Comparison of ENCODE assay signal across 25 cellular contexts in genomic region chrX:20173856-20174255, GRCh38. TPM values are rescaled to one million over a fixed set of nuclear protein-coding genes. Genes with fewer than 3 reads are reported as not detected.
"Had no signal": no experiment of that assay in that cellular context is flagged by ENCODE, and none has a peak within 500 bp of the region (broad histone marks: within the 10 kb centered on the region; RNA-seq: fewer than 3 reads in every experiment).

No MANE protein-coding gene starts in this region.

- DNase-seq: hypothalamus; immature natural killer cell; kidney; left colon; left lung; mesendoderm; naive B cell; natural killer cell; ovary; retina; right cardiac atrium; sigmoid colon; small intestine; spleen; stimulated activated CD4-positive, alpha-beta T cell treated with anti-CD3 and anti-CD28 coated beads, Interleukin-4, amount 100 ng/mL, for 24 hours; stimulated activated naive CD4-positive, alpha-beta T cell; tibial artery; trophoblast cell; upper lobe of right lung had no signal

- H3K27ac ChIP-seq: left lung, ovary, prostate gland, sigmoid colon, spleen, suprapubic skin, thoracic aorta, tibial artery, upper lobe of right lung had no signal

- H3K9me3 ChIP-seq: left lung, ovary, prostate gland, sigmoid colon, spleen, suprapubic skin, thoracic aorta, tibial artery, upper lobe of right lung had no signal

- H3K4me1 ChIP-seq: left lung, prostate gland, sigmoid colon, spleen, suprapubic skin, tibial artery, upper lobe of right lung had no signal

- FAIRE-seq: kidney, small intestine, urothelium cell line had no signal

- ATAC-seq: left colon; left lung; natural killer cell; right cardiac atrium; stimulated activated effector memory CD8-positive, alpha-beta T cell treated with anti-CD3 and anti-CD28 coated beads, Interleukin-12 subunit alpha, Interleukin-12 subunit beta, amount 100 ng/mL, for 72 hours; upper lobe of right lung had no signal

- H3K27me3 ChIP-seq: ovary, sigmoid colon, spleen, suprapubic skin, tibial artery, upper lobe of right lung had no signal

- H3K36me3 ChIP-seq: ovary, prostate gland had no signal

- H3K4me3 ChIP-seq: left lung, lung, ovary, prostate gland, sigmoid colon, spleen, suprapubic skin, thoracic aorta, tibial artery, upper lobe of right lung had no signal

RNA-seq across cellular contexts. Expression of gene MAP7D2, which starts 57.1 kb away (rescaled TPM):
- polyA plus RNA-seq: immature natural killer cell had no signal
